31 cellular contexts compared by ENCODE assay signal in genomic region chr4:87915621-87916020, GRCh38. TPM values are rescaled to one million over a fixed set of nuclear protein-coding genes. Genes with fewer than 3 reads are reported as not detected.
"Had no signal": no experiment of that assay in that cellular context is flagged by ENCODE, and none has a peak within 500 bp of the region (broad histone marks: within the 10 kb centered on the region; RNA-seq: fewer than 3 reads in every experiment).

No MANE protein-coding gene starts in this region.

- DNase-seq: activated CD4-positive, alpha-beta memory T cell treated with anti-CD3 and anti-CD28 coated beads, Interleukin-2, amount 10 ng/mL, durations not matched to agents 7 days and 5 days; activated CD4-positive, alpha-beta T cell treated with anti-CD3 and anti-CD28 coated beads for 1 hour; activated CD4-positive, alpha-beta T cell treated with anti-CD3 and anti-CD28 coated beads for 4 hours; activated CD4-positive, alpha-beta T cell treated with anti-CD3 and anti-CD28 coated beads, Interleukin-2, amount 10 ng/mL, durations not matched to agents 7 days and 5 days; activated CD4-positive, alpha-beta T cell treated with anti-CD3 and anti-CD28 coated beads, Interleukin-2, amount 50 U/mL, for 4 hours; activated CD8-positive, alpha-beta memory T cell treated with anti-CD3 and anti-CD28 coated beads, Interleukin-2, amount 50 U/mL, for 48 hours; activated gamma-delta T cell; activated naive CD4-positive, alpha-beta T cell; activated naive CD4-positive, alpha-beta T cell treated with anti-CD3 and anti-CD28 coated beads, Interleukin-2, amount 10 ng/mL, durations not matched to agents 7 days and 5 days; activated naive CD8-positive, alpha-beta T cell treated with anti-CD3 and anti-CD28 coated beads, Interleukin-2, amount 10 ng/mL, durations not matched to agents 7 days and 5 days; activated T-cell treated with anti-CD3 and anti-CD28 coated beads for 4 hours; activated T-cell treated with anti-CD3 and anti-CD28 coated beads, Interleukin-2, amount 50 U/mL, for 24 hours; activated T-cell treated with anti-CD3 and anti-CD28 coated beads, Interleukin-2, amount 50 U/mL, for 72 hours; dorsolateral prefrontal cortex; effector memory CD4-positive, alpha-beta T cell; erythroblast; foreskin keratinocyte; gastrocnemius medialis; heart right ventricle; T-helper 1 cell; T-helper 17 cell; T1000 had no signal

- FAIRE-seq: bronchial epithelial cell had no signal

- H3K9me3 Mint-ChIP-seq: activated CD4-positive, alpha-beta memory T cell treated with anti-CD3 and anti-CD28 coated beads, Interleukin-2, amount 10 ng/mL, durations not matched to agents 7 days and 5 days; activated CD4-positive, alpha-beta T cell treated with anti-CD3 and anti-CD28 coated beads, Interleukin-2, amount 10 ng/mL, durations not matched to agents 7 days and 5 days; activated naive CD4-positive, alpha-beta T cell treated with anti-CD3 and anti-CD28 coated beads, Interleukin-2, amount 10 ng/mL, durations not matched to agents 7 days and 5 days; activated naive CD4-positive, alpha-beta T cell treated with anti-CD3 and anti-CD28 coated beads, Interleukin-2, amount 50 U/mL, for 72 hours; activated naive CD8-positive, alpha-beta T cell treated with anti-CD3 and anti-CD28 coated beads, Interleukin-2, amount 10 ng/mL, durations not matched to agents 7 days and 5 days; activated T-cell treated with anti-CD3 and anti-CD28 coated beads, Interleukin-2, amount 50 U/mL, for 24 hours; activated T-cell treated with anti-CD3 and anti-CD28 coated beads, Interleukin-2, amount 50 U/mL, for 72 hours; central memory CD8-positive, alpha-beta T cell; dendritic cell treated with granulocyte-macrophage colony-stimulating factor and Interleukin-4, amounts not matched to agents 40 ng/mL and 50 ng/mL, for 4 days; T-helper 2 cell treated with Interferon-gamma antibody and Interleukin-4, amounts not matched to agents 5 μg/mL and 100 μg/mL, for 36 hours had no signal

- H3K4me3 ChIP-seq: ascending aorta, coronary artery, dorsolateral prefrontal cortex, esophagus muscularis mucosa, gastrocnemius medialis, heart right ventricle had no signal

- H3K4me3 Mint-ChIP-seq: activated CD4-positive, alpha-beta memory T cell treated with anti-CD3 and anti-CD28 coated beads, Interleukin-2, amount 10 ng/mL, durations not matched to agents 7 days and 5 days; activated CD4-positive, alpha-beta T cell treated with anti-CD3 and anti-CD28 coated beads, Interleukin-2, amount 10 ng/mL, durations not matched to agents 7 days and 5 days; activated naive CD4-positive, alpha-beta T cell treated with anti-CD3 and anti-CD28 coated beads, Interleukin-2, amount 10 ng/mL, durations not matched to agents 7 days and 5 days; activated naive CD8-positive, alpha-beta T cell treated with anti-CD3 and anti-CD28 coated beads, Interleukin-2, amount 10 ng/mL, durations not matched to agents 7 days and 5 days; activated T-cell treated with anti-CD3 and anti-CD28 coated beads, Interleukin-2, amount 50 U/mL, for 24 hours; activated T-cell treated with anti-CD3 and anti-CD28 coated beads, Interleukin-2, amount 50 U/mL, for 72 hours; brain; central memory CD8-positive, alpha-beta T cell; dendritic cell treated with granulocyte-macrophage colony-stimulating factor and Interleukin-4, amounts not matched to agents 40 ng/mL and 50 ng/mL, for 4 days; T-helper 17 cell; T-helper 2 cell treated with Interferon-gamma antibody and Interleukin-4, amounts not matched to agents 5 μg/mL and 100 μg/mL, for 36 hours had no signal

- ATAC-seq: activated naive CD4-positive, alpha-beta T cell treated with anti-CD3 and anti-CD28 coated beads, Interleukin-2, amount 50 U/mL, for 72 hours; activated T-cell treated with anti-CD3 and anti-CD28 coated beads, Interleukin-2, amount 50 U/mL, for 72 hours; foreskin keratinocyte; gastrocnemius medialis; heart right ventricle; T-helper 17 cell had no signal

- H3K27ac Mint-ChIP-seq: activated CD4-positive, alpha-beta memory T cell treated with anti-CD3 and anti-CD28 coated beads, Interleukin-2, amount 10 ng/mL, durations not matched to agents 7 days and 5 days; activated CD4-positive, alpha-beta T cell treated with anti-CD3 and anti-CD28 coated beads, Interleukin-2, amount 10 ng/mL, durations not matched to agents 7 days and 5 days; activated naive CD4-positive, alpha-beta T cell treated with anti-CD3 and anti-CD28 coated beads, Interleukin-2, amount 10 ng/mL, durations not matched to agents 7 days and 5 days; activated naive CD4-positive, alpha-beta T cell treated with anti-CD3 and anti-CD28 coated beads, Interleukin-2, amount 50 U/mL, for 72 hours; activated naive CD8-positive, alpha-beta T cell treated with anti-CD3 and anti-CD28 coated beads, Interleukin-2, amount 10 ng/mL, durations not matched to agents 7 days and 5 days; activated T-cell treated with anti-CD3 and anti-CD28 coated beads, Interleukin-2, amount 50 U/mL, for 24 hours; activated T-cell treated with anti-CD3 and anti-CD28 coated beads, Interleukin-2, amount 50 U/mL, for 72 hours; brain; dendritic cell treated with granulocyte-macrophage colony-stimulating factor and Interleukin-4, amounts not matched to agents 40 ng/mL and 50 ng/mL, for 4 days; T-helper 17 cell; T-helper 2 cell treated with Interferon-gamma antibody and Interleukin-4, amounts not matched to agents 5 μg/mL and 100 μg/mL, for 36 hours had no signal

- H3K4me1 ChIP-seq: foreskin keratinocyte had no signal

- H3K36me3 Mint-ChIP-seq: activated naive CD4-positive, alpha-beta T cell treated with anti-CD3 and anti-CD28 coated beads, Interleukin-2, amount 10 ng/mL, durations not matched to agents 7 days and 5 days; activated naive CD4-positive, alpha-beta T cell treated with anti-CD3 and anti-CD28 coated beads, Interleukin-2, amount 50 U/mL, for 72 hours; activated naive CD8-positive, alpha-beta T cell treated with anti-CD3 and anti-CD28 coated beads, Interleukin-2, amount 10 ng/mL, durations not matched to agents 7 days and 5 days; brain had no signal

- H3K27ac ChIP-seq: ascending aorta, coronary artery, dorsolateral prefrontal cortex, esophagus muscularis mucosa, foreskin keratinocyte, gastrocnemius medialis, heart right ventricle had no signal

- H3K36me3 ChIP-seq: ascending aorta, esophagus muscularis mucosa, gastrocnemius medialis, heart right ventricle had no signal

- H3K9me3 ChIP-seq: ascending aorta, esophagus muscularis mucosa, gastrocnemius medialis, heart right ventricle had no signal

- H3K27me3 ChIP-seq: ascending aorta, dorsolateral prefrontal cortex, esophagus muscularis mucosa, foreskin keratinocyte, gastrocnemius medialis, heart right ventricle had no signal

- H3K4me1 Mint-ChIP-seq: activated CD4-positive, alpha-beta T cell treated with anti-CD3 and anti-CD28 coated beads, Interleukin-2, amount 10 ng/mL, durations not matched to agents 7 days and 5 days; activated naive CD4-positive, alpha-beta T cell treated with anti-CD3 and anti-CD28 coated beads, Interleukin-2, amount 10 ng/mL, durations not matched to agents 7 days and 5 days; central memory CD8-positive, alpha-beta T cell; T-helper 17 cell had no signal

RNA-seq across cellular contexts. Expression of gene SPP1, which starts 59.9 kb away (rescaled TPM):
- total RNA-seq: activated naive CD4-positive, alpha-beta T cell treated with anti-CD3 and anti-CD28 coated beads, Interleukin-2, amount 50 U/mL, for 72 hours; bronchial epithelial cell; T-helper 17 cell had no signal
